ENCODE assay signal across 16 cellular contexts in genomic region chr4:129246850-129247542, GRCh38.
A peak's percentile ranks its signal among the peaks of the same experiment; 100 is the strongest.
DNase-seq lines count a peak whose midpoint lies in the region; ATAC-seq and TF ChIP-seq lines count a peak whose summit lies in the region.
"Had no signal": no experiment of that assay in that cellular context is flagged by ENCODE, and none has a peak within 500 bp of the region (broad histone marks: within the 10 kb centered on the region; RNA-seq: fewer than 3 reads in every experiment).

No MANE protein-coding gene starts in this region.

- H3K36me3 ChIP-seq in HEK293 (ENCODE audit: control insufficient read depth in 2 of 2, insufficient read depth in 1 of 2, low read length in 2 of 2): no peaks in the 10 kb centered on the region
- H3K36me3 ChIP-seq: breast epithelium had no signal

- peak; percentile 80 for DNase-seq in NCI-H187 treated with DMSO at 0.1 percent for 48 hours (lab: John Stamatoyannopoulos, UW)
- peak; percentile 90 for DNase-seq in NCI-H510A treated with DMSO at 0.1 percent for 48 hours (lab: John Stamatoyannopoulos, UW)
- DNase-seq in left colon: no peak
- no peak for DNase-seq in HUDEP-2 (lab: John Stamatoyannopoulos, UW; ENCODE audit: unreplicated experiment in 76 of 76)
- no peak for DNase-seq in NCI-H524 treated with DMSO at 0.1 percent for 48 hours (lab: John Stamatoyannopoulos, UW)
- no peak for DNase-seq in caudate nucleus (lab: John Stamatoyannopoulos, UW)
- DNase-seq: dermis blood vessel endothelial cell, GDM1, IMR-90, naive B cell, Right ventricle myocardium superior had no signal

- no peak overlapping the region for H3K4me3 ChIP-seq in HEK293 (ENCODE audit: low read depth, low read length)
- H3K4me3 ChIP-seq: breast epithelium, skin epidermis had no signal

- POLR2A ChIA-PET in HEK293 (lab: Yijun Ruan, JAX): no interaction called here

- no peak for TF ChIP-seq CTCF in HEK293 (tag by site-specific recombination; IDR thresholded peaks at IDR 0.05)

- no peaks in the 10 kb centered on the region for H3K9me3 ChIP-seq in HEK293 (ENCODE audit: control insufficient read depth, insufficient read depth, low read depth, low read length)
- H3K9me3 ChIP-seq: breast epithelium had no signal

- H3K27ac ChIP-seq in HEK293 (ENCODE audit: extremely low read depth, low read depth, low read length) (no peak overlapping the region), caudate nucleus (ENCODE audit: low read depth, low read length) (no peak overlapping the region)
- H3K27ac ChIP-seq: breast epithelium, skin epidermis had no signal

- ATAC-seq in left colon: peak; percentile 65
- no peak for ATAC-seq in HG03354 (IDR thresholded peaks at IDR 0.05; ENCODE audit: poor library complexity, severe bottlenecking, unreplicated experiment)
- ATAC-seq: esophagus mucosa had no signal

- no peaks in the 10 kb centered on the region for H3K4me1 ChIP-seq in HEK293 (ENCODE audit: control insufficient read depth, insufficient read depth, low read length)
- H3K4me1 ChIP-seq: breast epithelium had no signal

- intact Hi-C loops in left colon (cut with DNase I, micrococcal nuclease): no loop called here

- CTCF ChIA-PET in HEK293 (lab: Yijun Ruan, JAX): interaction anchor here (0.8 kb wide), 1 partner anchor 27 kb away, joined by 3 read pairs; no protein-coding TSS in a partner anchor

TF ChIP-seq in HEK293, 187 proteins besides CTCF, POLR2A, EP300 and RAD21:
- TF ChIP-seq ZNF121 (tag by site-specific recombination; IDR thresholded peaks at IDR 0.05) (no peak), ZSCAN16 (tag by site-specific recombination; IDR thresholded peaks at IDR 0.05) (peak; percentile 82), TCF7L2 (IDR thresholded peaks at IDR 0.05; ENCODE audit: borderline replicate concordance, low read depth, low read length) (peak; percentile 92), ZBTB10 (tag by site-specific recombination; IDR thresholded peaks at IDR 0.05) (no peak), FEZF1 (tag by site-specific recombination; IDR thresholded peaks at IDR 0.05) (peak; percentile 23; the same call in 1 of the 2 replicates), ZNF654 (tag by site-specific recombination; IDR thresholded peaks at IDR 0.05; ENCODE audit: low read depth) (peak; percentile 19; the same call in 1 of the 2 replicates), YY1 (tag by site-specific recombination; IDR thresholded peaks at IDR 0.05) (peak; percentile 20; the same call in 1 of the 2 replicates), ZNF488 (tag by site-specific recombination; IDR thresholded peaks at IDR 0.05) (no peak), ZNF23 (tag by site-specific recombination; IDR thresholded peaks at IDR 0.05; ENCODE audit: borderline replicate concordance) (no peak), WT1 (tag by site-specific recombination; IDR thresholded peaks at IDR 0.05) (peak; percentile 85), PRDM6 (tag by site-specific recombination; IDR thresholded peaks at IDR 0.05) (0 out of 2 replicates have a peak, but pooled peaks have one; percentile 36)

Comparison
In these comparisons a context has a peak if more than half of its experiments do, and no peak if none do; other contexts are left out.
1. DNase-seq: peak in NCI-H187 treated with DMSO at 0.1 percent for 48 hours (single experiment) and NCI-H510A treated with DMSO at 0.1 percent for 48 hours (single experiment); none in left colon (0 of 2), HUDEP-2 (0 of 76), NCI-H524 treated with DMSO at 0.1 percent for 48 hours (single experiment) and caudate nucleus (0 of 61).